Comparison of ENCODE assay signal across 11 cellular contexts in genomic region chr1:243926803-243927245, GRCh38.
DNase-seq lines count a peak whose midpoint lies in the region; ATAC-seq, FAIRE-seq and TF ChIP-seq lines count a peak whose summit lies in the region.
"Had no signal": no experiment of that assay in that cellular context is flagged by ENCODE, and none has a peak within 500 bp of the region (broad histone marks: within the 10 kb centered on the region; RNA-seq: fewer than 3 reads in every experiment).

No MANE protein-coding gene starts in this region.

- no peak for TF ChIP-seq CTCF in Panc1 (IDR thresholded peaks at IDR 0.05)
- TF ChIP-seq CTCF in epithelial cell of proximal tubule (conservative IDR thresholded peaks at IDR 0.05; ENCODE audit: low read depth, low read length), result no peak
- TF ChIP-seq CTCF in omental fat pad (IDR thresholded peaks at IDR 0.05), result no peak

- in situ Hi-C loops in Panc1 (cut with HindIII; ENCODE audit: low pct_unique_long_range_greater_than_20kb, low sequenced_read_pairs), result no loop called here

- no peak overlapping the region for H3K4me3 ChIP-seq in Panc1 (ENCODE audit: low read depth in 2 of 2, low read length in 2 of 2)
- no peak overlapping the region for H3K4me3 ChIP-seq in epithelial cell of proximal tubule (ENCODE audit: low read depth, low read length)
- no peak overlapping the region for H3K4me3 ChIP-seq in small intestine (ENCODE audit: low read depth in 1 of 2, low read length in 2 of 2)

- no peak overlapping the region for H3K27ac ChIP-seq in Panc1 (ENCODE audit: low read length)
- H3K27ac ChIP-seq in small intestine (ENCODE audit: low read depth in 1 of 2, low read length in 1 of 2), result no peak overlapping the region

- H3K27me3 ChIP-seq in Panc1 (ENCODE audit: control insufficient read depth, insufficient read depth, low read length) (no peaks in the 10 kb centered on the region), small intestine (ENCODE audit: control insufficient read depth in 2 of 2, insufficient read depth in 2 of 2, low read length in 2 of 2) (no peaks in the 10 kb centered on the region)

- H3K36me3 ChIP-seq in Panc1 (ENCODE audit: control insufficient read depth, insufficient read depth, low read length) (no peaks in the 10 kb centered on the region), small intestine (ENCODE audit: control insufficient read depth in 2 of 2, insufficient read depth in 2 of 2, low read length in 2 of 2) (no peaks in the 10 kb centered on the region)

- H3K4me1 ChIP-seq in Panc1 (ENCODE audit: control insufficient read depth, insufficient read depth, low read length), result no peaks in the 10 kb centered on the region
- no peaks in the 10 kb centered on the region for H3K4me1 ChIP-seq in small intestine (ENCODE audit: control insufficient read depth in 2 of 2, insufficient read depth in 1 of 2, low read depth in 1 of 2, low read length in 1 of 2)

- ATAC-seq in Panc1 (peak; percentile 80), omental fat pad (ENCODE audit: low FRiP score) (peak; percentile 25), GM18870 (IDR thresholded peaks at IDR 0.05; ENCODE audit: unreplicated experiment) (no peak)

- no peaks in the 10 kb centered on the region for H3K9me3 ChIP-seq in Panc1 (ENCODE audit: control insufficient read depth, insufficient read depth, low read depth, low read length)
- H3K9me3 ChIP-seq in small intestine (ENCODE audit: control insufficient read depth, low read depth), result no peaks in the 10 kb centered on the region

- FAIRE-seq in small intestine (lab: Jason Lieb, UNC), result no peak

- BruUV-seq in Panc1 (replicated peaks; lab: Mats Ljungman, UMichigan), result no TSS peak

- 52 to 62% (median 53%) methylated on average over 6 of the region's 6 CpGs for WGBS in small intestine, 3 donors

- DNase-seq in EL, result peak; percentile 98
- peak; percentile 7 for DNase-seq in Panc1 (ENCODE audit: low read depth, low spot score)
- DNase-seq in epithelial cell of proximal tubule (ENCODE audit: low read depth), result peak; percentile 80
- no peak for DNase-seq in omental fat pad (ENCODE audit: low spot score)
- DNase-seq in activated gamma-delta T cell (lab: John Stamatoyannopoulos, UW), result no peak
- no peak for DNase-seq in COLO829 (ENCODE audit: low spot score)
- DNase-seq in small intestine, result no peak
- DNase-seq: amygdala, DND-41, retina had no signal

- intact Hi-C loops in Panc1 (cut with micrococcal nuclease; ENCODE audit: unreplicated experiment), result no loop called here

- CTCF ChIA-PET in Panc1 (lab: Charles Lee), result no interaction called here

- POLR2A ChIA-PET in Panc1 (lab: Charles Lee), result no interaction called here

Comparison
In these comparisons a context has a peak if more than half of its experiments do, and no peak if none do; other contexts are left out.
1. DNase-seq: peak in EL (single experiment), Panc1 (single experiment) and epithelial cell of proximal tubule (single experiment); none in omental fat pad (single experiment), activated gamma-delta T cell (single experiment), COLO829 (single experiment) and small intestine (single experiment).